ENCODE assay signal across 10 cellular contexts in the genomic region with DNA sequence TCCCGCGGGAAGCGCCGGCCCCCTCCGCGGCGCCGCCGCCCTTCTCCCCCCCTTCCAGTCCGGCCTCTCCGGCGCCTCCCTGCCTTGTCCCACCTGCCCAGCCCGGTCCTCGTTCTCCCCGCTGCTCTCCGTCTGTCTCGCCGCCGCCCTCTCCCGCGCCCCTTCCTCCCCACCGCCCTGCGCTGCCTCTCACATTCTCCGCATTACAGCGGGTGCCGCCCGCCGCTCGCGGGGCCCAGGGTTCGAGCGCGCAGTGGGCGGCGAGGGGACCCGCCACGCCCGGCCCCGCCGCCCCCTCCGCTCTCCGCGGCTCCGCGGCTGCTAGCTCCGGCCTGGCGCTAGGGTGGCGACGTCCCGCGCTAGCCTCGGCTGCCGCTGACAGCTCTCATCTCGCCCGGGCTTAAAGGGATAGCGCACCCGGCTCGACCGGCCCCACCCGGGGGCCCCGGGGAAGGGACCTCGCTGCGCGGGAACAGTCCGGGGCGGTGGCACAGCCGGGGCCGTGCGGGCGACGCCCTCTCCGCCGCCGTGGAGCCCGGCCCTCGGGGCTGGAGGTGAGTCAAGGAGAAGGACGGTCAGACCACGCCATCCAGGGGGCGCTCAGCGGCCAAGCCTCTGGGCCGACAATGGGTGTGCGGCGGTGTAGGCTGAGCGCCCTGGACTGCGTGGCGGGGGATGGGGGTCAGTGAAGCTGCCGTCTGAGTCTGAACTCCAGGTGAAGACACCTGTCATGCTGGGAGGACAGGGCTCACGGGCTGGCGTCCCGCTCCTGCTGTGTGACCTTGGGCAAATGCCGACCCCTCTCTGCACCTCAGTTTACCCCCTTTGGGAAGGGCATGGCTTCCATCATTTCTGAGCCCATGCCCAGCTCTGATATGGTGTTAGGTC.
DNase-seq lines count a peak whose midpoint lies in the region; ATAC-seq and TF ChIP-seq lines count a peak whose summit lies in the region.
"Had no signal": no experiment of that assay in that cellular context is flagged by ENCODE, and none has a peak within 500 bp of the region (broad histone marks: within the 10 kb centered on the region; RNA-seq: fewer than 3 reads in every experiment).

No MANE protein-coding gene starts in this region.

- H3K27me3 ChIP-seq in esophagus muscularis mucosa (peaks cover 0 to 87% (median 31%) of the 10 kb centered on the region in 4 donors), psoas muscle (ENCODE audit: insufficient read depth in 3 of 3, low read length in 2 of 3) (peaks cover 0 to 65% (median 32%) of the 10 kb centered on the region in 3 donors)

- WGBS in esophagus muscularis mucosa: under 1% methylated on average over 42 of the region's 91 CpGs
- WGBS in psoas muscle, 3 donors: 1 to 2% (median 1%) methylated on average over 39 to 91 of the region's 91 CpGs

- no peak for TF ChIP-seq POLR2A in esophagus muscularis mucosa (IDR thresholded peaks at IDR 0.05; ENCODE audit: low read depth)

- TF ChIP-seq EP300 in esophagus muscularis mucosa (IDR thresholded peaks at IDR 0.05): no peak

- H3K9me3 ChIP-seq in esophagus muscularis mucosa (no peaks in the 10 kb centered on the region), psoas muscle (no peaks in the 10 kb centered on the region)
- H3K9me3 ChIP-seq: neutrophil had no signal

- H3K4me3 ChIP-seq in esophagus muscularis mucosa (peak overlapping the region; percentile 45 to 51 (median 48)), psoas muscle (peak overlapping the region; percentile 61)

- H3K27ac ChIP-seq in esophagus muscularis mucosa (replicated peaks in 1 of 4): no peak overlapping the region
- no peak overlapping the region for H3K27ac ChIP-seq in psoas muscle
- H3K27ac ChIP-seq: neutrophil had no signal

- DNase-seq in NCI-H146 (lab: John Stamatoyannopoulos, UW): peak; percentile 74
- DNase-seq in NCI-H146 treated with DMSO at 0.1 percent for 48 hours (lab: John Stamatoyannopoulos, UW; ENCODE audit: unreplicated experiment): no peak
- peak; percentile 24 for DNase-seq in NCI-H774 (lab: John Stamatoyannopoulos, UW)
- no peak for DNase-seq in esophagus muscularis mucosa (ENCODE audit: extremely low spot score)
- DNase-seq in psoas muscle: no peak
- DNase-seq in activated effector memory CD4-positive, alpha-beta T cell treated with Interleukin-2 at 50 U/mL for 16 hours: no peak
- DNase-seq in T-helper 1 cell: no peak
- DNase-seq in activated gamma-delta T cell (lab: John Stamatoyannopoulos, UW): no peak
- DNase-seq: CD4-positive, CD25-positive, alpha-beta regulatory T cell had no signal

- ATAC-seq in psoas muscle: peak in 3 of 4 donors; percentile 29 to 57 (median 52)

- H3K36me3 ChIP-seq in esophagus muscularis mucosa (no peaks in the 10 kb centered on the region), psoas muscle (ENCODE audit: insufficient read depth in 1 of 2, low read depth in 1 of 2) (no peaks in the 10 kb centered on the region)
- H3K36me3 ChIP-seq: neutrophil had no signal

- H3K4me1 ChIP-seq in esophagus muscularis mucosa (peaks cover 6 to 26% (median 22%) of the 10 kb centered on the region in 4 donors), psoas muscle (no peaks in the 10 kb centered on the region)

- intact Hi-C loops in esophagus muscularis mucosa (cut with DNase I) (loop anchor here (10.0 kb wide), 1 partner anchor 185 kb away; a partner anchor contains a TSS), psoas muscle (cut with DNase I) (loop anchor here in 1 of 2 donors (5.0 kb wide), 1 partner anchor 163 kb away; no protein-coding TSS in a partner anchor)

- TF ChIP-seq CTCF in esophagus muscularis mucosa (IDR thresholded peaks at IDR 0.05) (no peak), psoas muscle (IDR thresholded peaks at IDR 0.05) (no peak)

Comparison
In these comparisons a context has a peak if more than half of its experiments do, and no peak if none do; other contexts are left out.
1. DNase-seq: peak in NCI-H146 (single experiment) and NCI-H774 (single experiment); none in NCI-H146 treated with DMSO at 0.1 percent for 48 hours (single experiment), esophagus muscularis mucosa (single experiment), psoas muscle (0 of 2), activated effector memory CD4-positive, alpha-beta T cell treated with Interleukin-2 at 50 U/mL for 16 hours (single experiment), T-helper 1 cell (0 of 5) and activated gamma-delta T cell (single experiment).